In genomic region chr10:13791483-13791882, GRCh38 we compare ENCODE assay signal across 23 cellular contexts.
"Had no signal": no experiment of that assay in that cellular context is flagged by ENCODE, and none has a peak within 500 bp of the region (broad histone marks: within the 10 kb centered on the region; RNA-seq: fewer than 3 reads in every experiment).

No MANE protein-coding gene starts in this region.

- H3K4me3 ChIP-seq: PC-9 had no signal

- H3K27ac Mint-ChIP-seq: activated CD4-positive, alpha-beta T cell treated with anti-CD3 and anti-CD28 coated beads for 36 hours; activated CD4-positive, alpha-beta T cell treated with anti-CD3 and anti-CD28 coated beads, Interleukin-2, amount 10 ng/mL, durations not matched to agents 7 days and 5 days; activated naive CD4-positive, alpha-beta T cell treated with anti-CD3 and anti-CD28 coated beads, Interleukin-2, amount 10 ng/mL, durations not matched to agents 7 days and 5 days; activated naive CD8-positive, alpha-beta T cell; activated naive CD8-positive, alpha-beta T cell treated with anti-CD3 and anti-CD28 coated beads, Interleukin-2, amount 50 U/mL, for 24 hours; brain; T-helper 1 cell treated with Interleukin-12 subunit alpha and Interleukin-12 subunit beta and Interleukin-4 antibody, amounts not matched to agents 30 μg/mL and 1 μg/mL, for 36 hours; T-helper 2 cell treated with Interferon-gamma antibody and Interleukin-4, amounts not matched to agents 5 μg/mL and 100 μg/mL, for 36 hours; WTC11 had no signal

- ATAC-seq: activated CD4-positive, alpha-beta T cell treated with anti-CD3 and anti-CD28 coated beads for 36 hours; activated CD4-positive, CD25-positive, alpha-beta regulatory T cell treated with anti-CD3 and anti-CD28 coated beads, Interleukin-2, amount 50 U/mL, for 24 hours; activated naive CD8-positive, alpha-beta T cell treated with anti-CD3 and anti-CD28 coated beads, Interleukin-2, amount 50 U/mL, for 24 hours; WTC11 had no signal

- H3K27ac ChIP-seq: PC-9 had no signal

- H3K4me3 Mint-ChIP-seq: activated CD4-positive, alpha-beta T cell treated with anti-CD3 and anti-CD28 coated beads for 36 hours; activated CD4-positive, alpha-beta T cell treated with anti-CD3 and anti-CD28 coated beads, Interleukin-2, amount 10 ng/mL, durations not matched to agents 7 days and 5 days; activated naive CD4-positive, alpha-beta T cell treated with anti-CD3 and anti-CD28 coated beads, Interleukin-2, amount 10 ng/mL, durations not matched to agents 7 days and 5 days; activated naive CD8-positive, alpha-beta T cell; activated naive CD8-positive, alpha-beta T cell treated with anti-CD3 and anti-CD28 coated beads, Interleukin-2, amount 50 U/mL, for 24 hours; brain; T-helper 1 cell treated with Interleukin-12 subunit alpha and Interleukin-12 subunit beta and Interleukin-4 antibody, amounts not matched to agents 30 μg/mL and 1 μg/mL, for 36 hours; T-helper 2 cell treated with Interferon-gamma antibody and Interleukin-4, amounts not matched to agents 5 μg/mL and 100 μg/mL, for 36 hours; WTC11 had no signal

- H2AFZ ChIP-seq: PC-9 had no signal

- H3K4me2 ChIP-seq: PC-9 had no signal

- DNase-seq: activated CD4-positive, alpha-beta T cell treated with anti-CD3 and anti-CD28 coated beads for 36 hours; activated CD4-positive, alpha-beta T cell treated with anti-CD3 and anti-CD28 coated beads, Interleukin-2, amount 10 ng/mL, durations not matched to agents 7 days and 5 days; activated CD4-positive, alpha-beta T cell treated with anti-CD3 and anti-CD28 coated beads, Interleukin-2, amount 50 U/mL, for 48 hours; activated CD8-positive, alpha-beta memory T cell treated with anti-CD3 and anti-CD28 coated beads, Interleukin-2, amount 50 U/mL, for 4 hours; activated effector memory CD4-positive, alpha-beta T cell treated with Interleukin-2 at 50 U/mL for 16 hours; activated naive CD4-positive, alpha-beta T cell treated with anti-CD3 and anti-CD28 coated beads, Interleukin-2, amount 10 ng/mL, durations not matched to agents 7 days and 5 days; activated naive CD8-positive, alpha-beta T cell treated with anti-CD3 and anti-CD28 coated beads, Interleukin-2, amount 50 U/mL, for 24 hours; activated T-cell treated with anti-CD3 and anti-CD28 coated beads, Interleukin-2, amount 50 U/mL, for 48 hours; Karpas-422; KBM-7; NCI-H1417 treated with DMSO at 0.1 percent for 48 hours; NCI-H2171; NCI-H510A; NCI-H526; NCI-H748 treated with DMSO at 0.1 percent for 48 hours had no signal

- FAIRE-seq: TTC549 had no signal

- H3K27me3 Mint-ChIP-seq: activated CD4-positive, alpha-beta T cell treated with anti-CD3 and anti-CD28 coated beads for 36 hours; activated naive CD8-positive, alpha-beta T cell; activated naive CD8-positive, alpha-beta T cell treated with anti-CD3 and anti-CD28 coated beads, Interleukin-2, amount 50 U/mL, for 24 hours; brain had no signal

- H3K9me3 Mint-ChIP-seq: activated CD4-positive, alpha-beta T cell treated with anti-CD3 and anti-CD28 coated beads, Interleukin-2, amount 10 ng/mL, durations not matched to agents 7 days and 5 days; activated naive CD4-positive, alpha-beta T cell treated with anti-CD3 and anti-CD28 coated beads, Interleukin-2, amount 10 ng/mL, durations not matched to agents 7 days and 5 days; activated naive CD8-positive, alpha-beta T cell treated with anti-CD3 and anti-CD28 coated beads, Interleukin-2, amount 50 U/mL, for 24 hours; brain; T-helper 1 cell treated with Interleukin-12 subunit alpha and Interleukin-12 subunit beta and Interleukin-4 antibody, amounts not matched to agents 30 μg/mL and 1 μg/mL, for 36 hours; T-helper 2 cell treated with Interferon-gamma antibody and Interleukin-4, amounts not matched to agents 5 μg/mL and 100 μg/mL, for 36 hours; WTC11 had no signal

- H3K36me3 Mint-ChIP-seq: activated naive CD4-positive, alpha-beta T cell treated with anti-CD3 and anti-CD28 coated beads, Interleukin-2, amount 10 ng/mL, durations not matched to agents 7 days and 5 days; activated naive CD8-positive, alpha-beta T cell; WTC11 had no signal
